Comparison of ENCODE assay signal across 8 cellular contexts in genomic region chrX:129931411-129932136, GRCh38. TPM values are rescaled to one million over a fixed set of nuclear protein-coding genes. Genes with fewer than 3 reads are reported as not detected.
DNase-seq lines count a peak whose midpoint lies in the region; ATAC-seq and TF ChIP-seq lines count a peak whose summit lies in the region.

No MANE protein-coding gene starts in this region.

- no peak for TF ChIP-seq POLR2A in stomach (IDR thresholded peaks at IDR 0.05)

- peak overlapping the region; percentile 85 for H3K4me3 Mint-ChIP-seq in activated T-helper 2 cell treated with anti-CD3 and anti-CD28 coated beads, Interferon-gamma antibody, Interleukin-2, Interleukin-4, amounts not matched to agents 10 μg/mL and 5 μg/mL and 100 μg/mL, durations not matched to agents 14 hours and 24 hours and 36 hours (ENCODE audit: low read depth)
- peak overlapping the region; percentile 66 to 89 (median 80) for H3K4me3 Mint-ChIP-seq in naive thymus-derived CD4-positive, alpha-beta T cell

- peaks cover 23% of the 10 kb centered on the region for H3K36me3 ChIP-seq in NT2/D1 (ENCODE audit: insufficient read depth, insufficient read length, low read length)
- peaks cover 0 to 6% (median 0%) of the 10 kb centered on the region in 3 experiments for H3K36me3 ChIP-seq in naive thymus-derived CD4-positive, alpha-beta T cell (ENCODE audit: control insufficient read depth in 2 of 3, insufficient read depth in 3 of 3, low read length in 3 of 3)
- H3K36me3 ChIP-seq in stomach = peaks cover 0 to 22% (median 17%) of the 10 kb centered on the region in 4 donors

- peak overlapping the region; percentile 56 for H3K9ac ChIP-seq in NT2/D1 (ENCODE audit: insufficient read length, low read depth)

- no peak for TF ChIP-seq CTCF in stomach (IDR thresholded peaks at IDR 0.05)

- H3K4me1 ChIP-seq in NT2/D1 (ENCODE audit: insufficient read depth, insufficient read length) (no peaks in the 10 kb centered on the region), stomach (no peaks in the 10 kb centered on the region)
- no peaks in the 10 kb centered on the region for H3K4me1 ChIP-seq in naive thymus-derived CD4-positive, alpha-beta T cell (ENCODE audit: control insufficient read depth in 2 of 2, insufficient read depth in 2 of 2, low read length in 2 of 2)

- intact Hi-C loops in activated T-helper 2 cell treated with anti-CD3 and anti-CD28 coated beads, Interferon-gamma antibody, Interleukin-2, Interleukin-4, amounts not matched to agents 10 μg/mL and 5 μg/mL and 100 μg/mL, durations not matched to agents 14 hours and 24 hours and 36 hours (cut with micrococcal nuclease) = loop anchor here (1.0 to 2.0 kb wide), 3 partner anchors 23 to 129 kb away; partner anchors contain the start of gene BCORL1
- intact Hi-C loops in naive thymus-derived CD4-positive, alpha-beta T cell (cut with micrococcal nuclease) = loop anchor here (1.0 to 5.0 kb wide), 10 partner anchors 21 to 337 kb away; partner anchors contain the start of genes BCORL1 (in 2 of the 2), RAB33A (in 1 of the 2) and ZNF280C (in 1 of the 2)
- intact Hi-C loops in stomach (cut with DNase I; ENCODE audit: low total_unique reads) = no loop called here

- no peaks in the 10 kb centered on the region for H3K9me3 Mint-ChIP-seq in activated T-helper 2 cell treated with anti-CD3 and anti-CD28 coated beads, Interferon-gamma antibody, Interleukin-2, Interleukin-4, amounts not matched to agents 10 μg/mL and 5 μg/mL and 100 μg/mL, durations not matched to agents 14 hours and 24 hours and 36 hours
- H3K9me3 Mint-ChIP-seq in naive thymus-derived CD4-positive, alpha-beta T cell = no peaks in the 10 kb centered on the region

- DNase-seq in CMK (ENCODE audit: low read depth) (peak; percentile 79), NT2/D1 (ENCODE audit: low read depth, low spot score) (peak; percentile 72), fibroblast of peridontal ligament (ENCODE audit: extremely low read depth) (peak; percentile 92), stomach (peak; percentile 88)
- DNase-seq in activated T-helper 2 cell treated with anti-CD3 and anti-CD28 coated beads, Interferon-gamma antibody, Interleukin-2, Interleukin-4, amounts not matched to agents 10 μg/mL and 5 μg/mL and 100 μg/mL, durations not matched to agents 14 hours and 24 hours and 36 hours (ENCODE audit: low spot score) = peak; percentile 63
- DNase-seq in naive thymus-derived CD4-positive, alpha-beta T cell = peak; percentile 18 to 58 (median 33)

- H3K4me1 Mint-ChIP-seq in activated T-helper 2 cell treated with anti-CD3 and anti-CD28 coated beads, Interferon-gamma antibody, Interleukin-2, Interleukin-4, amounts not matched to agents 10 μg/mL and 5 μg/mL and 100 μg/mL, durations not matched to agents 14 hours and 24 hours and 36 hours (ENCODE audit: low read depth) = peaks cover 3% of the 10 kb centered on the region
- peaks cover 0 to 6% (median 5%) of the 10 kb centered on the region in 7 donors for H3K4me1 Mint-ChIP-seq in naive thymus-derived CD4-positive, alpha-beta T cell

- WGBS in stomach, 5 donors = 0 to 58% (median 4%) methylated on average over 16 to 47 of the region's 50 CpGs

- H3K27ac Mint-ChIP-seq in activated T-helper 2 cell treated with anti-CD3 and anti-CD28 coated beads, Interferon-gamma antibody, Interleukin-2, Interleukin-4, amounts not matched to agents 10 μg/mL and 5 μg/mL and 100 μg/mL, durations not matched to agents 14 hours and 24 hours and 36 hours = peak overlapping the region; percentile 84
- H3K27ac Mint-ChIP-seq in naive thymus-derived CD4-positive, alpha-beta T cell = peak overlapping the region; percentile 70 to 92 (median 85)

- peak; percentile 51 for ATAC-seq in GM19397 (IDR thresholded peaks at IDR 0.05; ENCODE audit: unreplicated experiment)
- ATAC-seq in HG03521 (IDR thresholded peaks at IDR 0.05; ENCODE audit: unreplicated experiment) = peak; percentile 56
- ATAC-seq in naive thymus-derived CD4-positive, alpha-beta T cell = peak; percentile 75

- H3K27me3 ChIP-seq in NT2/D1 (ENCODE audit: insufficient read depth, insufficient read length) = peaks cover 33% of the 10 kb centered on the region
- no peaks in the 10 kb centered on the region for H3K27me3 ChIP-seq in naive thymus-derived CD4-positive, alpha-beta T cell (ENCODE audit: control insufficient read depth in 2 of 2, insufficient read depth in 2 of 2, low read length in 2 of 2)
- H3K27me3 ChIP-seq in stomach = no peaks in the 10 kb centered on the region

- TF ChIP-seq EP300 in stomach (IDR thresholded peaks at IDR 0.05) = no peak

- peak overlapping the region; percentile 59 for H3K27ac ChIP-seq in naive thymus-derived CD4-positive, alpha-beta T cell (ENCODE audit: low read depth, low read length)
- peak overlapping the region; percentile 86 to 95 (median 90) for H3K27ac ChIP-seq in stomach

- H3K36me3 Mint-ChIP-seq in activated T-helper 2 cell treated with anti-CD3 and anti-CD28 coated beads, Interferon-gamma antibody, Interleukin-2, Interleukin-4, amounts not matched to agents 10 μg/mL and 5 μg/mL and 100 μg/mL, durations not matched to agents 14 hours and 24 hours and 36 hours (ENCODE audit: low read depth) = peaks cover 18% of the 10 kb centered on the region
- peaks cover 0 to 5% (median 0%) of the 10 kb centered on the region in 5 donors for H3K36me3 Mint-ChIP-seq in naive thymus-derived CD4-positive, alpha-beta T cell

- H3K4me3 ChIP-seq in NT2/D1 (ENCODE audit: insufficient read length, low read depth) (peak overlapping the region; percentile 45), stomach (peak overlapping the region; percentile 53 to 58 (median 58))
- peak overlapping the region; percentile 61 for H3K4me3 ChIP-seq in naive thymus-derived CD4-positive, alpha-beta T cell (ENCODE audit: low read length)

- H3K27me3 Mint-ChIP-seq in activated T-helper 2 cell treated with anti-CD3 and anti-CD28 coated beads, Interferon-gamma antibody, Interleukin-2, Interleukin-4, amounts not matched to agents 10 μg/mL and 5 μg/mL and 100 μg/mL, durations not matched to agents 14 hours and 24 hours and 36 hours (ENCODE audit: low read depth) = peaks cover 12% of the 10 kb centered on the region
- H3K27me3 Mint-ChIP-seq in naive thymus-derived CD4-positive, alpha-beta T cell = peaks cover 0 to 20% (median 0%) of the 10 kb centered on the region in 5 donors

- POLR2A ChIA-PET in naive thymus-derived CD4-positive, alpha-beta T cell (lab: Charles Lee) = interaction anchor here (0.7 to 1.5 kb wide), 3 partner anchors 12 to 178 kb away, joined by 3 to 6 read pairs (median 3); partner anchors contain the start of gene UTP14A

- H3K9me3 ChIP-seq in NT2/D1 (ENCODE audit: insufficient read depth, low read length) (no peaks in the 10 kb centered on the region), stomach (no peaks in the 10 kb centered on the region)
- H3K9me3 ChIP-seq in naive thymus-derived CD4-positive, alpha-beta T cell (ENCODE audit: control insufficient read depth in 2 of 3, low read length in 3 of 3) = no peaks in the 10 kb centered on the region

- CTCF ChIA-PET in naive thymus-derived CD4-positive, alpha-beta T cell (lab: Charles Lee) = interaction anchor here (0.6 kb wide), 1 partner anchor 12 kb away, joined by 5 read pairs; no protein-coding TSS in a partner anchor

RNA-seq across cellular contexts. Expression of gene UTP14A, which starts 25.6 kb away (rescaled TPM):
- total RNA-seq in activated T-helper 2 cell treated with anti-CD3 and anti-CD28 coated beads, Interferon-gamma antibody, Interleukin-2, Interleukin-4, amounts not matched to agents 10 μg/mL and 5 μg/mL and 100 μg/mL, durations not matched to agents 14 hours and 24 hours and 36 hours = 46.6 and 49.9 TPM in 2 replicates
- 10 to 100 TPM; 11.3 to 28.6 (median 22.4) TPM for total RNA-seq in naive thymus-derived CD4-positive, alpha-beta T cell
- 10 to 100 TPM; 11.0 to 16.5 TPM for polyA plus RNA-seq in naive thymus-derived CD4-positive, alpha-beta T cell
- 10 to 100 TPM in 3 of 5 donors, 1 to 10 TPM in 2; 4.1 to 18.1 (median 14.0) TPM for total RNA-seq in stomach
- polyA plus RNA-seq in stomach = 10 to 100 TPM; 10.5 to 15.6 (median 12.4) TPM

RNA-seq across cellular contexts. Expression of gene BCORL1, which starts 50.9 kb away (rescaled TPM):
- 14.9 and 16.2 TPM in 2 replicates for total RNA-seq in activated T-helper 2 cell treated with anti-CD3 and anti-CD28 coated beads, Interferon-gamma antibody, Interleukin-2, Interleukin-4, amounts not matched to agents 10 μg/mL and 5 μg/mL and 100 μg/mL, durations not matched to agents 14 hours and 24 hours and 36 hours
- 1 to 10 TPM; 5.8 to 8.9 (median 8.2) TPM for total RNA-seq in naive thymus-derived CD4-positive, alpha-beta T cell
- 1 to 10 TPM in 1 of 2 donors, under 1 TPM in 1; 0.64 to 2.5 TPM for polyA plus RNA-seq in naive thymus-derived CD4-positive, alpha-beta T cell
- total RNA-seq in stomach = 10 to 100 TPM in 1 of 5 donors, 1 to 10 TPM in 3, under 1 TPM in 1; 0.89 to 16.8 (median 2.9) TPM
- polyA plus RNA-seq in stomach = 1 to 10 TPM; 1.0 to 3.4 (median 2.4) TPM

Comparison
In these comparisons a context has a peak if more than half of its experiments do, and no peak if none do; other contexts are left out.
1. Peak in every context shown above with its lines: DNase-seq, ATAC-seq, H3K4me3 ChIP-seq and H3K27ac ChIP-seq.
2. DNase-seq: peak in every context shown above with its lines; median percentile 92 in fibroblast of peridontal ligament; 88 in stomach; 79 in CMK; 72 in NT2/D1; 63 in activated T-helper 2 cell treated with anti-CD3 and anti-CD28 coated beads, Interferon-gamma antibody, Interleukin-2, Interleukin-4, amounts not matched to agents 10 μg/mL and 5 μg/mL and 100 μg/mL, durations not matched to agents 14 hours and 24 hours and 36 hours; 33 in naive thymus-derived CD4-positive, alpha-beta T cell.